8 cellular contexts compared by ENCODE assay signal in genomic region chr1:90925928-90926869, GRCh38.
DNase-seq lines count a peak whose midpoint lies in the region; ATAC-seq and TF ChIP-seq lines count a peak whose summit lies in the region.

No MANE protein-coding gene starts in this region.

- DNase-seq in Daoy (ENCODE audit: low read depth), result peak; percentile 60
- peak; percentile 76 for DNase-seq in LHCN-M2 (ENCODE audit: low read depth)
- peak; percentile 59 to 68 for DNase-seq in cardiac fibroblast (ENCODE audit: low read depth in 2 of 2)
- DNase-seq in natural killer cell, result no peak
- DNase-seq in NCI-H187 treated with DMSO at 0.1 percent for 48 hours (lab: John Stamatoyannopoulos, UW), result no peak
- no peak for DNase-seq in left cardiac atrium
- no peak for DNase-seq in stimulated activated CD4-positive, alpha-beta T cell treated with anti-CD3 and anti-CD28 coated beads, Interleukin-4, amount 100 ng/mL, for 4 hours

- ATAC-seq in natural killer cell (peak; percentile 46 to 59 (median 59)), left cardiac atrium (no peak), GM18858 (IDR thresholded peaks at IDR 0.05; ENCODE audit: unreplicated experiment) (no peak)

- peak overlapping the region; percentile 1 for H3K4me3 Mint-ChIP-seq in natural killer cell

- TF ChIP-seq CTCF in cardiac fibroblast (IDR thresholded peaks at IDR 0.05; ENCODE audit: low read depth, low read length) (no peak), natural killer cell (IDR thresholded peaks at IDR 0.05) (no peak)

- no peaks in the 10 kb centered on the region for H3K27me3 Mint-ChIP-seq in natural killer cell (ENCODE audit: low read depth in 2 of 2)

- peak overlapping the region; percentile 17 to 66 for H3K27ac Mint-ChIP-seq in natural killer cell

- H3K9me3 Mint-ChIP-seq in natural killer cell, result no peaks in the 10 kb centered on the region

- peaks cover 72 to 74% of the 10 kb centered on the region in 2 donors for H3K4me1 Mint-ChIP-seq in natural killer cell

- intact Hi-C loops in natural killer cell (cut with micrococcal nuclease) (no loop called here), left cardiac atrium (cut with DNase I) (no loop called here)

- H3K36me3 Mint-ChIP-seq in natural killer cell, result no peaks in the 10 kb centered on the region

- no peak overlapping the region for H3K4me3 ChIP-seq in cardiac fibroblast (replicated peaks in 1 of 2; ENCODE audit: low read depth in 2 of 2, low read length in 2 of 2)

Comparison
In these comparisons a context has a peak if more than half of its experiments do, and no peak if none do; other contexts are left out.
1. DNase-seq: peak in Daoy (single experiment), LHCN-M2 (single experiment) and cardiac fibroblast (2 of 2); none in natural killer cell (single experiment), NCI-H187 treated with DMSO at 0.1 percent for 48 hours (single experiment), left cardiac atrium (single experiment) and stimulated activated CD4-positive, alpha-beta T cell treated with anti-CD3 and anti-CD28 coated beads, Interleukin-4, amount 100 ng/mL, for 4 hours (0 of 2).
2. ATAC-seq: peak in natural killer cell (3 of 3); none in left cardiac atrium (0 of 2) and GM18858 (single experiment).